In genomic region chr5:137888875-137889759, GRCh38 we compare ENCODE assay signal across 1 cellular context.
TF ChIP-seq lines count a peak whose summit lies in the region.

Gene PKD2L2 (plus strand): TSS chr5:137889457. CDS start chr5:137889492, 35 bp downstream.

TF ChIP-seq in SK-N-SH, 30 proteins besides CTCF, POLR2A, EP300 and RAD21 (continued from another document):
- TF ChIP-seq IRF3 (IDR thresholded peaks at IDR 0.05; ENCODE audit: low read depth, low read length) = no peak
